Comparison of ENCODE assay signal across 11 cellular contexts in genomic region chr21:45819478-45820170, GRCh38.
DNase-seq lines count a peak whose midpoint lies in the region; ATAC-seq and TF ChIP-seq lines count a peak whose summit lies in the region.
"Had no signal": no experiment of that assay in that cellular context is flagged by ENCODE, and none has a peak within 500 bp of the region (broad histone marks: within the 10 kb centered on the region; RNA-seq: fewer than 3 reads in every experiment).

No MANE protein-coding gene starts in this region.

- peak overlapping the region; percentile 99 for H3K27ac Mint-ChIP-seq in activated T-cell treated with anti-CD3 and anti-CD28 coated beads, Interleukin-2, amount 50 U/mL, for 72 hours
- H3K27ac Mint-ChIP-seq: type B pancreatic cell had no signal

- H3K9me3 Mint-ChIP-seq in activated T-cell treated with anti-CD3 and anti-CD28 coated beads, Interleukin-2, amount 50 U/mL, for 72 hours, result peaks cover 0 to 8% of the 10 kb centered on the region in 2 donors
- H3K9me3 Mint-ChIP-seq: memory B cell, type B pancreatic cell had no signal

- no peak overlapping the region for H3K4me3 ChIP-seq in brain microvascular endothelial cell (ENCODE audit: low read depth, low read length)
- H3K4me3 ChIP-seq: ascending aorta had no signal

- H3K27me3 Mint-ChIP-seq in activated T-cell treated with anti-CD3 and anti-CD28 coated beads, Interleukin-2, amount 50 U/mL, for 72 hours (ENCODE audit: low read depth), result peaks cover 7% of the 10 kb centered on the region

- no peak for TF ChIP-seq CTCF in brain microvascular endothelial cell (IDR thresholded peaks at IDR 0.05; ENCODE audit: low read depth, low read length, missing control alignments)

- peaks cover 5 to 11% of the 10 kb centered on the region in 2 donors for H3K36me3 Mint-ChIP-seq in activated T-cell treated with anti-CD3 and anti-CD28 coated beads, Interleukin-2, amount 50 U/mL, for 72 hours (ENCODE audit: insufficient read depth in 2 of 2)
- H3K36me3 Mint-ChIP-seq: memory B cell, type B pancreatic cell had no signal

- in situ Hi-C loops in brain microvascular endothelial cell (cut with HindIII; ENCODE audit: low pct_ligation_motif_present, low sequenced_read_pairs) (no loop called here), KBM-7 (cut with MboI; ENCODE audit: low pct_unique_long_range_greater_than_20kb, low sequenced_read_pairs) (no loop called here)

- no peaks in the 10 kb centered on the region for H3K36me3 ChIP-seq in brain microvascular endothelial cell (replicated peaks)
- H3K36me3 ChIP-seq: ascending aorta had no signal

- peaks cover 63% of the 10 kb centered on the region for H3K4me1 Mint-ChIP-seq in activated T-cell treated with anti-CD3 and anti-CD28 coated beads, Interleukin-2, amount 50 U/mL, for 72 hours (ENCODE audit: low read depth)

- H3K27ac ChIP-seq in brain microvascular endothelial cell, result peak overlapping the region; percentile 81
- H3K27ac ChIP-seq: ascending aorta had no signal

- peak in 1 of 2 donors; percentile 13 for DNase-seq in activated T-cell treated with anti-CD3 and anti-CD28 coated beads, Interleukin-2, amount 50 U/mL, for 72 hours
- DNase-seq in activated T-cell treated with anti-CD3 and anti-CD28 coated beads, Interleukin-2, amount 50 U/mL, for 1 hour, result no peak
- DNase-seq in RPMI7951 (ENCODE audit: low read depth) (peak; percentile 56), brain microvascular endothelial cell (no peak), left colon (no peak), KBM-7 (no peak)
- DNase-seq in stimulated activated CD8-positive, alpha-beta memory T cell treated with anti-CD3 and anti-CD28 coated beads, Interleukin-4, amount 100 ng/mL, for 48 hours, result peak; percentile 37

- H3K27me3 ChIP-seq in brain microvascular endothelial cell (replicated peaks), result no peaks in the 10 kb centered on the region
- H3K27me3 ChIP-seq: ascending aorta had no signal

- intact Hi-C loops in left colon (cut with DNase I, micrococcal nuclease), result loop anchor here in 1 of 2 donors (10.0 kb wide), 1 partner anchor 345 kb away; no protein-coding TSS in a partner anchor

- ATAC-seq in activated T-cell treated with anti-CD3 and anti-CD28 coated beads, Interleukin-2, amount 50 U/mL, for 72 hours (replicated peaks in 1 of 2), result no peak
- ATAC-seq in left colon (no peak), HG02642 (IDR thresholded peaks at IDR 0.05; ENCODE audit: poor library complexity, unreplicated experiment) (no peak)

- peak overlapping the region; percentile 64 to 83 for H3K4me3 Mint-ChIP-seq in activated T-cell treated with anti-CD3 and anti-CD28 coated beads, Interleukin-2, amount 50 U/mL, for 72 hours
- H3K4me3 Mint-ChIP-seq: memory B cell, type B pancreatic cell had no signal

Comparison
In these comparisons a context has a peak if more than half of its experiments do, and no peak if none do; other contexts are left out.
1. DNase-seq: peak in RPMI7951 (single experiment) and stimulated activated CD8-positive, alpha-beta memory T cell treated with anti-CD3 and anti-CD28 coated beads, Interleukin-4, amount 100 ng/mL, for 48 hours (single experiment); none in activated T-cell treated with anti-CD3 and anti-CD28 coated beads, Interleukin-2, amount 50 U/mL, for 1 hour (single experiment), brain microvascular endothelial cell (single experiment), left colon (0 of 2) and KBM-7 (single experiment).